14 cellular contexts compared by ENCODE assay signal in genomic region chr4:186728631-186729271, GRCh38. TPM values are rescaled to one million over a fixed set of nuclear protein-coding genes. Genes with fewer than 3 reads are reported as not detected.
A peak's percentile ranks its signal among the peaks of the same experiment; 100 is the strongest.
DNase-seq lines count a peak whose midpoint lies in the region; ATAC-seq and TF ChIP-seq lines count a peak whose summit lies in the region.
"Had no signal": no experiment of that assay in that cellular context is flagged by ENCODE, and none has a peak within 500 bp of the region (broad histone marks: within the 10 kb centered on the region; RNA-seq: fewer than 3 reads in every experiment).

No MANE protein-coding gene starts in this region.

- H3K4me1 ChIP-seq in BLaER1 (peaks cover 22% of the 10 kb centered on the region), PC-3 (ENCODE audit: insufficient read depth, low read length) (peaks cover 29% of the 10 kb centered on the region)

- no peaks in the 10 kb centered on the region for H3F3A ChIP-seq in PC-3 (ENCODE audit: low read length, unreplicated experiment)

- BruUV-seq in PC-3 (replicated peaks; lab: Mats Ljungman, UMichigan) = no TSS peak

- H3K4me3 Mint-ChIP-seq in neural crest cell = peak overlapping the region; percentile 96
- H3K4me3 Mint-ChIP-seq: activated T-helper 17 cell treated with anti-CD3 and anti-CD28 coated beads, Interleukin-2, amount 50 U/mL, for 72 hours; B cell; T-helper 17 cell had no signal

- H3K9me3 Mint-ChIP-seq in neural crest cell = no peaks in the 10 kb centered on the region

- H3K27ac Mint-ChIP-seq in neural crest cell (ENCODE audit: unreplicated experiment) = no peak overlapping the region
- H3K27ac Mint-ChIP-seq: activated T-helper 17 cell treated with anti-CD3 and anti-CD28 coated beads, Interleukin-2, amount 50 U/mL, for 72 hours; B cell; T-helper 17 cell had no signal

- H4K20me1 ChIP-seq in BLaER1 = peaks cover 11% of the 10 kb centered on the region; the same call in 1 of the 2 replicates
- no peaks in the 10 kb centered on the region for H4K20me1 ChIP-seq in PC-3 (ENCODE audit: low read length)

- TF ChIP-seq CTCF in PC-3 (conservative IDR thresholded peaks at IDR 0.05; ENCODE audit: low read depth, low read length) (no peak), neural crest cell (conservative IDR thresholded peaks at IDR 0.05) (no peak)

- H3K27ac ChIP-seq in BLaER1 = no peak overlapping the region
- H3K27ac ChIP-seq in PC-3 (ENCODE audit: low read length) = peak overlapping the region; percentile 90
- H3K27ac ChIP-seq: cardiac muscle cell had no signal

- peak; percentile 88 for DNase-seq in PC-3
- DNase-seq in neural crest cell (ENCODE audit: low read depth, low spot score) = no peak
- DNase-seq in NCI-H2171 (lab: John Stamatoyannopoulos, UW) = no peak
- DNase-seq in effector CD8-positive, alpha-beta T cell (lab: John Stamatoyannopoulos, UW) = no peak
- DNase-seq: activated CD4-positive, alpha-beta T cell treated with anti-CD3 and anti-CD28 coated beads, Interleukin-2, amount 50 U/mL, for 4 hours; NCI-H446; T-helper 17 cell had no signal

- peak overlapping the region; percentile 95; the same call in 1 of the 2 replicates for H3K4me3 ChIP-seq in BLaER1
- H3K4me3 ChIP-seq in PC-3 (ENCODE audit: low read length) = peak overlapping the region; percentile 96
- H3K4me3 ChIP-seq: cardiac muscle cell had no signal

- TF ChIP-seq POLR2A in GM18505 (IDR thresholded peaks at IDR 0.05; ENCODE audit: borderline replicate concordance, extremely low read depth, insufficient read depth, insufficient read length) = no peak

- intact Hi-C loops in PC-3 (cut with micrococcal nuclease) = loop anchor here (1.0 to 10.0 kb wide), 11 partner anchors 52 to 879 kb away; no protein-coding TSS in a partner anchor

- peak overlapping the region; percentile 90 for H3K4me2 ChIP-seq in BLaER1
- H3K4me2 ChIP-seq in PC-3 (ENCODE audit: low read length) = peak overlapping the region; percentile 97

- CTCF ChIA-PET in PC-3 (lab: Charles Lee) = no interaction called here

- H3K9me2 ChIP-seq in PC-3 (replicated peaks; ENCODE audit: low read length) = no peaks in the 10 kb centered on the region

- H3K9me3 ChIP-seq in BLaER1 = no peaks in the 10 kb centered on the region
- H3K9me3 ChIP-seq in PC-3 (ENCODE audit: low read length) = no peaks in the 10 kb centered on the region

- no peak overlapping the region for H2AFZ ChIP-seq in PC-3 (ENCODE audit: low read length)

- peaks cover 33% of the 10 kb centered on the region for H3K4me1 Mint-ChIP-seq in neural crest cell
- H3K4me1 Mint-ChIP-seq: activated T-helper 17 cell treated with anti-CD3 and anti-CD28 coated beads, Interleukin-2, amount 50 U/mL, for 72 hours had no signal

- H3K36me3 ChIP-seq in BLaER1 (no peaks in the 10 kb centered on the region), PC-3 (ENCODE audit: low read depth, low read length) (no peaks in the 10 kb centered on the region)
- H3K36me3 ChIP-seq: cardiac muscle cell had no signal

- POLR2A ChIA-PET in PC-3 (lab: Charles Lee; ENCODE audit: unreplicated experiment) = no interaction called here

- no peaks in the 10 kb centered on the region for H3K27me3 ChIP-seq in BLaER1
- no peaks in the 10 kb centered on the region for H3K27me3 ChIP-seq in PC-3 (ENCODE audit: low read length)
- H3K27me3 ChIP-seq: cardiac muscle cell had no signal

- H3K27me3 Mint-ChIP-seq in neural crest cell (ENCODE audit: low read depth) = peaks cover 24% of the 10 kb centered on the region

- H3K9ac ChIP-seq in BLaER1 (peak overlapping the region; percentile 94; the same call in 1 of the 2 replicates), PC-3 (ENCODE audit: low read length) (peak overlapping the region; percentile 54)

- peak; percentile 44 for ATAC-seq in PC-3
- ATAC-seq in esophagus mucosa = peak; percentile 67
- no peak for ATAC-seq in GM18505 (IDR thresholded peaks at IDR 0.05; ENCODE audit: unreplicated experiment)
- no peak for ATAC-seq in GM21529 (IDR thresholded peaks at IDR 0.05; ENCODE audit: unreplicated experiment)
- ATAC-seq: activated T-helper 17 cell treated with anti-CD3 and anti-CD28 coated beads, Interleukin-2, amount 50 U/mL, for 72 hours; T-helper 17 cell had no signal

- H3K36me3 Mint-ChIP-seq in neural crest cell (ENCODE audit: low read depth) = no peaks in the 10 kb centered on the region

- H3K79me2 ChIP-seq in PC-3 (ENCODE audit: low read length) = peaks cover 26% of the 10 kb centered on the region

RNA-seq across cellular contexts. Expression of gene FAT1, which starts 5.1 kb away (rescaled TPM):
- total RNA-seq in PC-3 (2014; rRNA removed) (91.1 and 92.4 TPM in 2 replicates), esophagus mucosa (86.4 TPM), neural crest cell (127 and 130 TPM in 2 replicates)
- total RNA-seq: activated T-helper 17 cell treated with anti-CD3 and anti-CD28 coated beads, Interleukin-2, amount 50 U/mL, for 72 hours; T-helper 17 cell had no signal

Comparison
In these comparisons a context has a peak if more than half of its experiments do, and no peak if none do; other contexts are left out.
1. ATAC-seq: peak in PC-3 (single experiment) and esophagus mucosa (single experiment); none in GM18505 (single experiment) and GM21529 (single experiment).